ENCODE assay signal across 10 cellular contexts in genomic region chr19:44746616-44746945, GRCh38. TPM values are rescaled to one million over a fixed set of nuclear protein-coding genes. Genes with fewer than 3 reads are reported as not detected.
DNase-seq lines count a peak whose midpoint lies in the region; ATAC-seq and TF ChIP-seq lines count a peak whose summit lies in the region.
"Had no signal": no experiment of that assay in that cellular context is flagged by ENCODE, and none has a peak within 500 bp of the region (broad histone marks: within the 10 kb centered on the region; RNA-seq: fewer than 3 reads in every experiment).

No MANE protein-coding gene starts in this region.

- H3K27me3 ChIP-seq in CD8-positive, alpha-beta memory T cell (ENCODE audit: insufficient read depth, low read length, poor library complexity, severe bottlenecking) = no peaks in the 10 kb centered on the region
- H3K27me3 ChIP-seq in Peyer's patch = no peaks in the 10 kb centered on the region
- no peaks in the 10 kb centered on the region for H3K27me3 ChIP-seq in esophagus squamous epithelium
- H3K27me3 ChIP-seq in psoas muscle (ENCODE audit: insufficient read depth in 3 of 3, low read length in 2 of 3) = no peaks in the 10 kb centered on the region

- peak overlapping the region; percentile 89 to 98 (median 96) for H3K27ac Mint-ChIP-seq in CD8-positive, alpha-beta memory T cell

- WGBS in esophagus squamous epithelium, 2 donors = 82 to 84% methylated on average over 3 to 5 of the region's 5 CpGs
- 71 to 80% (median 75%) methylated on average over 5 of the region's 5 CpGs for WGBS in psoas muscle, 3 donors

- H3K4me1 Mint-ChIP-seq in CD8-positive, alpha-beta memory T cell = peaks cover 31 to 46% (median 44%) of the 10 kb centered on the region in 3 donors

- peaks cover 29% of the 10 kb centered on the region for H3K4me1 ChIP-seq in CD8-positive, alpha-beta memory T cell (ENCODE audit: insufficient read depth, low read length)
- H3K4me1 ChIP-seq in Peyer's patch (peaks cover 12 to 71% (median 21%) of the 10 kb centered on the region in 4 donors), esophagus squamous epithelium (peaks cover 57 to 95% (median 70%) of the 10 kb centered on the region in 3 donors), psoas muscle (peaks cover 48% of the 10 kb centered on the region)

- TF ChIP-seq CTCF in Peyer's patch (IDR thresholded peaks at IDR 0.05) = no peak
- TF ChIP-seq CTCF in esophagus squamous epithelium (IDR thresholded peaks at IDR 0.05) = no peak
- TF ChIP-seq CTCF in psoas muscle (IDR thresholded peaks at IDR 0.05) = no peak

- H3K27me3 Mint-ChIP-seq in CD8-positive, alpha-beta memory T cell = no peaks in the 10 kb centered on the region

- no peak for DNase-seq in CD8-positive, alpha-beta memory T cell
- peak in 1 of 3 donors; percentile 46 for DNase-seq in Peyer's patch
- no peak for DNase-seq in esophagus squamous epithelium (lab: John Stamatoyannopoulos, UW)
- no peak for DNase-seq in psoas muscle
- DNase-seq in DMS79 (lab: John Stamatoyannopoulos, UW) = no peak
- DNase-seq in COLO829 (ENCODE audit: low spot score) = no peak
- no peak for DNase-seq in GOT3 (lab: John Stamatoyannopoulos, UW)
- DNase-seq in ureter (ENCODE audit: low spot score) = no peak

- CTCF ChIA-PET in CD8-positive, alpha-beta memory T cell (lab: Charles Lee) = no interaction called here

- intact Hi-C loops in esophagus squamous epithelium (cut with DNase I) (no loop called here), psoas muscle (cut with DNase I) (loop anchor here in 1 of 2 donors (10.0 kb wide), 1 partner anchor 1038 kb away; the partner anchor contains the start of gene DMPK)

- H3K36me3 ChIP-seq in CD8-positive, alpha-beta memory T cell (ENCODE audit: insufficient read depth, low read length) = no peaks in the 10 kb centered on the region
- H3K36me3 ChIP-seq in Peyer's patch = peaks cover 0 to 8% (median 0%) of the 10 kb centered on the region in 3 donors
- peaks cover 0 to 13% (median 4%) of the 10 kb centered on the region in 3 donors for H3K36me3 ChIP-seq in esophagus squamous epithelium
- H3K36me3 ChIP-seq in psoas muscle (ENCODE audit: insufficient read depth in 1 of 2, low read depth in 1 of 2) = peaks cover 0 to 22% of the 10 kb centered on the region in 2 donors

- no peaks in the 10 kb centered on the region for H3K9me3 Mint-ChIP-seq in CD8-positive, alpha-beta memory T cell

- peak overlapping the region; percentile 86 for H3K27ac ChIP-seq in CD8-positive, alpha-beta memory T cell (ENCODE audit: low read depth, low read length)
- peak overlapping the region; percentile 80 to 99 (median 94) for H3K27ac ChIP-seq in Peyer's patch
- H3K27ac ChIP-seq in esophagus squamous epithelium = peak overlapping the region; percentile 97 to 100 (median 98)
- peak overlapping the region; percentile 94 for H3K27ac ChIP-seq in psoas muscle

- POLR2A ChIA-PET in CD8-positive, alpha-beta memory T cell (lab: Charles Lee) = no interaction called here

- peak overlapping the region; percentile 77 to 90 (median 89) for H3K4me3 Mint-ChIP-seq in CD8-positive, alpha-beta memory T cell

- peaks cover 0 to 31% (median 0%) of the 10 kb centered on the region in 3 donors for H3K36me3 Mint-ChIP-seq in CD8-positive, alpha-beta memory T cell

- TF ChIP-seq POLR2A in Peyer's patch (IDR thresholded peaks at IDR 0.05) = no peak
- no peak for TF ChIP-seq POLR2A in esophagus squamous epithelium (IDR thresholded peaks at IDR 0.05)

- H3K9me3 ChIP-seq in CD8-positive, alpha-beta memory T cell (ENCODE audit: low read length) = no peaks in the 10 kb centered on the region
- H3K9me3 ChIP-seq in Peyer's patch (no peaks in the 10 kb centered on the region), esophagus squamous epithelium (no peaks in the 10 kb centered on the region), psoas muscle (no peaks in the 10 kb centered on the region)

- no peak for ATAC-seq in psoas muscle

- H3K4me3 ChIP-seq in CD8-positive, alpha-beta memory T cell (ENCODE audit: low read length) = no peak overlapping the region
- H3K4me3 ChIP-seq in Peyer's patch (peak overlapping the region in 2 of 4 donors; percentile 75 to 82), esophagus squamous epithelium (peak overlapping the region in 1 of 4 donors; percentile 92), psoas muscle (no peak overlapping the region)

RNA-seq across cellular contexts. Expression of gene BCL3, which starts 1.9 kb away (rescaled TPM):
- 10 to 100 TPM; 30.5 to 33.9 TPM for total RNA-seq in CD8-positive, alpha-beta memory T cell
- 9.8 TPM for polyA plus RNA-seq in CD8-positive, alpha-beta memory T cell
- 100 to 1,000 TPM in 3 of 4 donors, 10 to 100 TPM in 1; 45.4 to 136 (median 119) TPM for total RNA-seq in Peyer's patch
- 10 to 100 TPM; 26.6 to 88.9 (median 51.4) TPM for total RNA-seq in esophagus squamous epithelium
- total RNA-seq in psoas muscle = 10 to 100 TPM; 13.3 to 36.4 (median 25.3) TPM
- 10 to 100 TPM in 1 of 3 donors, 1 to 10 TPM in 2; 5.7 to 13.2 (median 7.8) TPM for polyA plus RNA-seq in psoas muscle
- total RNA-seq in ureter = 68.4 TPM

RNA-seq across cellular contexts. Expression of gene CBLC, which starts 31.1 kb away (rescaled TPM):
- not detected for total RNA-seq in CD8-positive, alpha-beta memory T cell
- polyA plus RNA-seq in CD8-positive, alpha-beta memory T cell = not detected
- total RNA-seq in Peyer's patch = 100 to 1,000 TPM in 3 of 4 donors, 10 to 100 TPM in 1; 84.2 to 197 (median 132) TPM
- 10 to 100 TPM; 26.9 to 75.7 (median 49.1) TPM for total RNA-seq in esophagus squamous epithelium
- under 1 TPM in 1 of 4 donors, not detected in 3; 0.34 TPM for total RNA-seq in psoas muscle
- polyA plus RNA-seq in psoas muscle = under 1 TPM in 1 of 3 donors, not detected in 2; 0.08 TPM
- total RNA-seq in ureter = 49.5 TPM
- total RNA-seq: activated CD8-positive, alpha-beta memory T cell treated with anti-CD3 and anti-CD28 coated beads for 36 hours; temporal lobe had no signal

RNA-seq across cellular contexts. Expression of gene CEACAM16, which starts 47.6 kb away (rescaled TPM):
- total RNA-seq in CD8-positive, alpha-beta memory T cell = not detected
- not detected for polyA plus RNA-seq in CD8-positive, alpha-beta memory T cell
- total RNA-seq in Peyer's patch (not detected), esophagus squamous epithelium (not detected), psoas muscle (not detected), ureter (not detected)
- polyA plus RNA-seq in psoas muscle = under 1 TPM in 2 of 3 donors, not detected in 1; 0.03 to 0.08 TPM
- total RNA-seq: activated CD8-positive, alpha-beta memory T cell treated with anti-CD3 and anti-CD28 coated beads for 36 hours; temporal lobe had no signal

Comparison
In these comparisons a context has a peak if more than half of its experiments do, and no peak if none do; other contexts are left out.
1. RNA of gene CBLC, which starts 31.1 kb away (total RNA-seq): 84.2 to 197 TPM in Peyer's patch, 26.9 to 75.7 TPM in esophagus squamous epithelium and 49.5 TPM in ureter (single experiment); not detected in CD8-positive, alpha-beta memory T cell and 0.34 TPM in psoas muscle; every median in the first group is over 10 times any median in the second.
2. Peak in every context shown above with its lines, with median percentiles within 50 percentile points of each other: H3K27ac ChIP-seq.